ENCODE assay signal across 8 cellular contexts in the genomic region with DNA sequence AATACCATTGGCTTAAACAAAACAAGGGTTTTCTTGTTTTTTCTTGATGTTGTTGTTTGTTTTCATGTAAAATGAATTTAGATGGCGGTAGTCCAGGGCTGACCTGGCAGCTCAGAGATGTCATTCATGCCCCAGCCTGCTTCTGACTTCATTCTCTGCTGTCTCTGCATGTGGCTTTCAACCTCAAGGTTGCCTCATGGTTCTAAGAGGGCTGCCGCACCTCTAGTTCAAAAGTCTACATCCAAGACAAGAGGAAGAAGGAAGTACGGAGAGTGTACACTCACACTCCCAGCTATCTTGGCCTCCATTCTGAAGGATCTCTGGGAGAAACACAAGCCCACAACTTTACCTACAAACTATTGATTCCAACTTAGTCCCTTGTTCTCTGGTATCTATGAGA. TPM values are rescaled to one million over a fixed set of nuclear protein-coding genes. Genes with fewer than 3 reads are reported as not detected.
A peak's percentile ranks its signal among the peaks of the same experiment; 100 is the strongest.
DNase-seq lines count a peak whose midpoint lies in the region; ATAC-seq lines count a peak whose summit lies in the region.
"Had no signal": no experiment of that assay in that cellular context is flagged by ENCODE, and none has a peak within 500 bp of the region (broad histone marks: within the 10 kb centered on the region; RNA-seq: fewer than 3 reads in every experiment).

No MANE protein-coding gene starts in this region.

- H3K4me1 ChIP-seq in esophagus (ENCODE audit: control insufficient read depth in 2 of 2, insufficient read depth in 2 of 2, low read length in 1 of 2), result peaks cover 0 to 1% of the 10 kb centered on the region in 2 donors

- H3K36me3 Mint-ChIP-seq in IgD-negative memory B cell (peaks cover 2% of the 10 kb centered on the region), T-helper 17 cell (ENCODE audit: low read depth) (peaks cover 5% of the 10 kb centered on the region)

- H3K9me3 Mint-ChIP-seq in IgD-negative memory B cell, result peaks cover 0 to 5% (median 1%) of the 10 kb centered on the region in 3 donors

- H3K27ac Mint-ChIP-seq in IgD-negative memory B cell (peak overlapping the region; percentile 97 to 99 (median 98)), T-helper 17 cell (peak overlapping the region; percentile 100)

- H3K4me1 Mint-ChIP-seq in IgD-negative memory B cell, result peaks cover 22 to 31% (median 28%) of the 10 kb centered on the region in 3 donors
- peaks cover 26% of the 10 kb centered on the region for H3K4me1 Mint-ChIP-seq in T-helper 17 cell

- H3K27ac ChIP-seq in esophagus (ENCODE audit: low read depth in 2 of 2, low read length in 1 of 2), result peak overlapping the region; percentile 31 to 52
- H3K27ac ChIP-seq in skin epidermis, result peak overlapping the region in 17 of 21 experiments; percentile 64 to 98 (median 85)

- no peaks in the 10 kb centered on the region for H3K36me3 ChIP-seq in esophagus (ENCODE audit: control insufficient read depth in 2 of 2, insufficient read depth in 2 of 2, low read length in 1 of 2)

- H3K27me3 ChIP-seq in esophagus (ENCODE audit: control insufficient read depth in 1 of 2, insufficient read depth in 2 of 2, low read length in 2 of 2), result no peaks in the 10 kb centered on the region

- H3K4me3 ChIP-seq in esophagus (ENCODE audit: low read depth in 1 of 2, low read length in 2 of 2) (no peak overlapping the region), skin epidermis (no peak overlapping the region)

- ATAC-seq in T-helper 17 cell (no peak), HG03097 (IDR thresholded peaks at IDR 0.05; ENCODE audit: low FRiP score, unreplicated experiment) (no peak)

- H3K27me3 Mint-ChIP-seq in IgD-negative memory B cell, result no peaks in the 10 kb centered on the region
- no peaks in the 10 kb centered on the region for H3K27me3 Mint-ChIP-seq in T-helper 17 cell

- 63 to 70% methylated on average over 3 of the region's 3 CpGs for WGBS in esophagus, 2 donors

- H3K4me3 Mint-ChIP-seq in IgD-negative memory B cell (peak overlapping the region in 3 of 4 donors; percentile 98 to 100 (median 99)), T-helper 17 cell (peak overlapping the region; percentile 100)

- DNase-seq in T-helper 17 cell (no peak), NCI-H748 (lab: John Stamatoyannopoulos, UW; ENCODE audit: unreplicated experiment) (no peak), UCSD-AML1 (lab: John Stamatoyannopoulos, UW; ENCODE audit: unreplicated experiment) (no peak)
- DNase-seq: DMS79 treated with DMSO at 0.1 percent for 48 hours had no signal

- H3K9me3 ChIP-seq in T-helper 17 cell (ENCODE audit: control insufficient read depth, low read length, poor library complexity, severe bottlenecking), result no peaks in the 10 kb centered on the region
- peaks cover 0 to 2% of the 10 kb centered on the region in 2 donors for H3K9me3 ChIP-seq in esophagus (ENCODE audit: control insufficient read depth in 2 of 2, insufficient read depth in 1 of 2, low read depth in 1 of 2, low read length in 1 of 2)

RNA-seq across cellular contexts. Expression of gene BTN3A3, which starts 1.2 kb away (rescaled TPM):
- 36.3 TPM for polyA plus RNA-seq in IgD-negative memory B cell
- total RNA-seq in T-helper 17 cell, result 10 to 100 TPM; 51.6 to 78.0 TPM
- 1 to 10 TPM; 3.8 to 4.6 TPM for polyA plus RNA-seq in esophagus

RNA-seq across cellular contexts. Expression of gene BTN2A1, which starts 18.6 kb away (rescaled TPM):
- 16.9 TPM for polyA plus RNA-seq in IgD-negative memory B cell
- total RNA-seq in T-helper 17 cell, result 10 to 100 TPM; 25.9 to 27.9 TPM
- 10 to 100 TPM; 10.3 to 10.7 TPM for polyA plus RNA-seq in esophagus

RNA-seq across cellular contexts. Expression of gene BTN3A1, which starts 37.1 kb away (rescaled TPM):
- polyA plus RNA-seq in IgD-negative memory B cell, result 38.6 TPM
- total RNA-seq in T-helper 17 cell, result 100 to 1,000 TPM; 169 to 205 TPM
- polyA plus RNA-seq in esophagus, result 1 to 10 TPM; 4.2 to 6.2 TPM

RNA-seq across cellular contexts. Expression of gene BTN2A2, which starts 56.2 kb away (rescaled TPM):
- 33.8 TPM for polyA plus RNA-seq in IgD-negative memory B cell
- 10 to 100 TPM; 21.4 to 23.6 TPM for total RNA-seq in T-helper 17 cell
- polyA plus RNA-seq in esophagus, result 1 to 10 TPM; 3.4 to 3.5 TPM
